Comparison of ENCODE assay signal across 9 cellular contexts in genomic region chr1:19009882-19010321, GRCh38. TPM values are rescaled to one million over a fixed set of nuclear protein-coding genes. Genes with fewer than 3 reads are reported as not detected.
DNase-seq lines count a peak whose midpoint lies in the region; ATAC-seq and TF ChIP-seq lines count a peak whose summit lies in the region.
"Had no signal": no experiment of that assay in that cellular context is flagged by ENCODE, and none has a peak within 500 bp of the region (broad histone marks: within the 10 kb centered on the region; RNA-seq: fewer than 3 reads in every experiment).

No MANE protein-coding gene starts in this region.

- H3K4me1 Mint-ChIP-seq in nephron progenitor cell: peaks cover 84% of the 10 kb centered on the region

- H3K36me3 Mint-ChIP-seq in nephron progenitor cell (ENCODE audit: low read depth): no peaks in the 10 kb centered on the region
- H3K36me3 Mint-ChIP-seq: activated naive CD8-positive, alpha-beta T cell treated with anti-CD3 and anti-CD28 coated beads, Interleukin-2, amount 10 ng/mL, durations not matched to agents 7 days and 5 days had no signal

- H3K27ac Mint-ChIP-seq in nephron progenitor cell: peak overlapping the region; percentile 64

- no peak overlapping the region for H3K4me3 ChIP-seq in coronary artery

- H3K27ac ChIP-seq in C4-2B: peak overlapping the region; percentile 77
- peak overlapping the region; percentile 75 to 94 for H3K27ac ChIP-seq in coronary artery

- H3K9me3 Mint-ChIP-seq in nephron progenitor cell: no peaks in the 10 kb centered on the region
- H3K9me3 Mint-ChIP-seq: activated naive CD8-positive, alpha-beta T cell treated with anti-CD3 and anti-CD28 coated beads, Interleukin-2, amount 10 ng/mL, durations not matched to agents 7 days and 5 days had no signal

- H3K27me3 Mint-ChIP-seq in nephron progenitor cell (ENCODE audit: low read depth, poor library complexity): no peaks in the 10 kb centered on the region

- DNase-seq in LHCN-M2 (ENCODE audit: low read depth) (peak; percentile 88), coronary artery (ENCODE audit: low spot score) (no peak), nephron progenitor cell (peak; percentile 41), activated gamma-delta T cell (lab: John Stamatoyannopoulos, UW) (no peak), COLO829 (ENCODE audit: low spot score) (no peak), CD1c-positive myeloid dendritic cell (ENCODE audit: extremely low spot score) (no peak)
- DNase-seq: activated naive CD8-positive, alpha-beta T cell treated with anti-CD3 and anti-CD28 coated beads, Interleukin-2, amount 10 ng/mL, durations not matched to agents 7 days and 5 days had no signal

- no peak for ATAC-seq in HG03469 (IDR thresholded peaks at IDR 0.05; ENCODE audit: unreplicated experiment)

- H3K4me3 Mint-ChIP-seq in nephron progenitor cell: no peak overlapping the region
- H3K4me3 Mint-ChIP-seq: activated naive CD8-positive, alpha-beta T cell treated with anti-CD3 and anti-CD28 coated beads, Interleukin-2, amount 10 ng/mL, durations not matched to agents 7 days and 5 days had no signal

- TF ChIP-seq CTCF in C4-2B (conservative IDR thresholded peaks at IDR 0.05) (no peak), coronary artery (IDR thresholded peaks at IDR 0.05) (no peak), nephron progenitor cell (IDR thresholded peaks at IDR 0.05) (no peak)

RNA-seq across cellular contexts. Expression of gene IFFO2, which starts 53.4 kb away (rescaled TPM):
- total RNA-seq in LHCN-M2 (2014; rRNA removed): 4.5 and 4.7 TPM in 2 replicates
- polyA plus RNA-seq in LHCN-M2 (2012): 9.1 TPM

Comparison
In these comparisons a context has a peak if more than half of its experiments do, and no peak if none do; other contexts are left out.
1. DNase-seq: peak in LHCN-M2 (single experiment) and nephron progenitor cell (single experiment); none in coronary artery (single experiment), activated gamma-delta T cell (single experiment), COLO829 (single experiment) and CD1c-positive myeloid dendritic cell (single experiment).